29 cellular contexts compared by ENCODE assay signal in the genomic region with DNA sequence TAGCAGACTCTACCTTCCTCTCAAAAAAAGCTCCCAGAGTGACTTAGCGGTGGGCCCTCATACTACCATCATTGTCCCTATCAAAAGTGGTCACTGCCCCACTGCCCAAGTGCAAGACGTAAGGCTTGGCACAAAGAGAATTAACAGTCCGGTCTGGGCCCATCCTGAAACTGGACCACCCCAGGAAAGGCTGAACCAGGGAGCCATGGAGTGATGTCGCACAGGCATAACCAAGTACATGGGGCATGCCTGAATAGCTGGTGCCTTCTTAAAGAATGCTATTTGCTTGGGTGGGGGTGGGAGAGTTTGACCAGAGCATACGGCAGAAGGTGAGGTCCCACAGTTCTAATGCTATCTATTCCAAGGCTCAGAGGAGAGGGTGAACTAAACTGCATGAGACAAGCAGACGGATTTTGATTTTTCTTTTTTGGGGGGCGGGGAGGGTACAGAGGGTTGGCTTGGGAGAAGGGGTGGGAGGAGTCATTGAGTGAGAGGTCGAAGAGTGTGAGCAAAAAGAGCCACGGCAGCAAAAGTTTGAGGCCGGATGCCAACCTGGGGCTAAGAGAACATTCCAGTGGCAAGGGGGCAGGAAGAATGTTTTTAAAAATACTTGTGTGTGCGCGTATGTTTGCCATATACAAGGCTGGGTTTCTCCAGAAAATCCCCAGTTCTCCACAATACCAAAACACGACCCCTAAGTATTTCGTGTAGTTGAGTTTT.
"Had no signal": no experiment of that assay in that cellular context is flagged by ENCODE, and none has a peak within 500 bp of the region (broad histone marks: within the 10 kb centered on the region; RNA-seq: fewer than 3 reads in every experiment).

No MANE protein-coding gene starts in this region.

- H3K27me3 ChIP-seq: adrenal gland, body of pancreas, dorsolateral prefrontal cortex, foreskin keratinocyte, gastrocnemius medialis had no signal

- H3K4me1 ChIP-seq: adrenal gland, body of pancreas had no signal

- H3K4me3 ChIP-seq: adrenal gland, body of pancreas, coronary artery, dorsolateral prefrontal cortex, gastrocnemius medialis had no signal

- H3K9me3 ChIP-seq: adrenal gland, body of pancreas, gastrocnemius medialis had no signal

- H3K36me3 ChIP-seq: adrenal gland, gastrocnemius medialis had no signal

- H3K27ac ChIP-seq: adrenal gland, body of pancreas, coronary artery, dorsolateral prefrontal cortex, foreskin keratinocyte, gastrocnemius medialis had no signal

- ATAC-seq: activated CD4-positive, alpha-beta T cell treated with anti-CD3 and anti-CD28 coated beads for 36 hours; activated CD8-positive, alpha-beta memory T cell treated with anti-CD3 and anti-CD28 coated beads, Interleukin-2, amount 10 ng/mL, durations not matched to agents 7 days and 5 days; activated CD8-positive, alpha-beta T cell treated with anti-CD3 and anti-CD28 coated beads, Interleukin-2, amount 10 ng/mL, durations not matched to agents 7 days and 5 days; activated naive CD8-positive, alpha-beta T cell treated with anti-CD3 and anti-CD28 coated beads, Interleukin-2, amount 50 U/mL, for 24 hours; activated T-cell treated with anti-CD3 and anti-CD28 coated beads, Interleukin-2, amount 50 U/mL, for 72 hours; body of pancreas; esophagus mucosa; foreskin keratinocyte; gastrocnemius medialis; T-helper 17 cell had no signal

- DNase-seq: activated CD4-positive, alpha-beta memory T cell treated with anti-CD3 and anti-CD28 coated beads for 36 hours; activated CD4-positive, alpha-beta T cell treated with anti-CD3 and anti-CD28 coated beads for 36 hours; activated CD4-positive, alpha-beta T cell treated with anti-CD3 and anti-CD28 coated beads, Interleukin-2, amount 10 ng/mL, durations not matched to agents 24 days and 14 days; activated CD4-positive, CD25-positive, alpha-beta regulatory T cell; activated CD4-positive, CD25-positive, alpha-beta regulatory T cell treated with anti-CD3 and anti-CD28 coated beads, Interleukin-2, amount 50 U/mL, for 72 hours; activated CD8-positive, alpha-beta memory T cell treated with anti-CD3 and anti-CD28 coated beads, Interleukin-2, amount 10 ng/mL, durations not matched to agents 7 days and 5 days; activated CD8-positive, alpha-beta memory T cell treated with anti-CD3 and anti-CD28 coated beads, Interleukin-2, amount 50 U/mL, for 4 hours; activated CD8-positive, alpha-beta T cell treated with anti-CD3 and anti-CD28 coated beads, Interleukin-2, amount 10 ng/mL, durations not matched to agents 7 days and 5 days; activated naive CD4-positive, alpha-beta T cell treated with anti-CD3 and anti-CD28 coated beads for 36 hours; activated naive CD8-positive, alpha-beta T cell treated with anti-CD3 and anti-CD28 coated beads for 36 hours; activated naive CD8-positive, alpha-beta T cell treated with anti-CD3 and anti-CD28 coated beads, Interleukin-2, amount 50 U/mL, for 24 hours; activated T-cell treated with anti-CD3 and anti-CD28 coated beads, Interleukin-2, amount 50 U/mL, for 1 hour; activated T-cell treated with anti-CD3 and anti-CD28 coated beads, Interleukin-2, amount 50 U/mL, for 72 hours; amygdala; aorta; caudate nucleus; effector memory CD4-positive, alpha-beta T cell; endodermal cell; foreskin keratinocyte; gastrocnemius medialis; glutamatergic neuron; T-helper 1 cell; T-helper 17 cell; T1000 had no signal
